In genomic region chr1:206693029-206693428, GRCh38 we compare ENCODE assay signal across 8 cellular contexts. TPM values are rescaled to one million over a fixed set of nuclear protein-coding genes. Genes with fewer than 3 reads are reported as not detected.
DNase-seq lines count a peak whose midpoint lies in the region; ATAC-seq and TF ChIP-seq lines count a peak whose summit lies in the region.

No MANE protein-coding gene starts in this region.

- DNase-seq in HFFc6 (peak; percentile 84), brain microvascular endothelial cell (peak; percentile 75), iris pigment epithelial cell (ENCODE audit: low read depth) (peak; percentile 81), NCI-H345 treated with DMSO at 0.1 percent for 48 hours (lab: John Stamatoyannopoulos, UW; ENCODE audit: unreplicated experiment) (no peak), COR-L47 (lab: John Stamatoyannopoulos, UW) (no peak)
- DNase-seq in stimulated activated naive B cell treated with anti-CD40 and anti-IgM and Interleukin-4, amounts not matched to agents 10 μg/mL and 1 μg/mL and 100 μg/mL, for 72 hours = no peak

- no peaks in the 10 kb centered on the region for H3K36me3 ChIP-seq in brain microvascular endothelial cell (replicated peaks)

- H3K4me3 ChIP-seq in brain microvascular endothelial cell (ENCODE audit: low read depth, low read length) = no peak overlapping the region

- ATAC-seq in stimulated activated naive B cell treated with anti-CD40 and anti-IgM and Interleukin-4, amounts not matched to agents 10 μg/mL and 1 μg/mL and 100 μg/mL, for 72 hours (replicated peaks) = no peak
- ATAC-seq in HG03175 (IDR thresholded peaks at IDR 0.05; ENCODE audit: unreplicated experiment) = no peak
- ATAC-seq in GM21367 (IDR thresholded peaks at IDR 0.05; ENCODE audit: unreplicated experiment) = no peak

- no peaks in the 10 kb centered on the region for H3K9me3 Mint-ChIP-seq in HFFc6
- no peaks in the 10 kb centered on the region for H3K9me3 Mint-ChIP-seq in stimulated activated naive B cell treated with anti-CD40 and anti-IgM and Interleukin-4, amounts not matched to agents 10 μg/mL and 1 μg/mL and 100 μg/mL, for 72 hours

- peak overlapping the region; percentile 54 for H3K27ac ChIP-seq in brain microvascular endothelial cell

- H3K27me3 Mint-ChIP-seq in HFFc6 (ENCODE audit: insufficient read depth) = peaks cover 2% of the 10 kb centered on the region; the same call in 1 of the 2 replicates
- H3K27me3 Mint-ChIP-seq in stimulated activated naive B cell treated with anti-CD40 and anti-IgM and Interleukin-4, amounts not matched to agents 10 μg/mL and 1 μg/mL and 100 μg/mL, for 72 hours = no peaks in the 10 kb centered on the region

- H3K36me3 Mint-ChIP-seq in HFFc6 (ENCODE audit: low read depth) = peaks cover 11% of the 10 kb centered on the region; the same call in 1 of the 2 replicates
- H3K36me3 Mint-ChIP-seq in stimulated activated naive B cell treated with anti-CD40 and anti-IgM and Interleukin-4, amounts not matched to agents 10 μg/mL and 1 μg/mL and 100 μg/mL, for 72 hours = peaks cover 39 to 48% of the 10 kb centered on the region in 2 donors

- TF ChIP-seq CTCF in HFFc6 (IDR thresholded peaks at IDR 0.05) (no peak), brain microvascular endothelial cell (IDR thresholded peaks at IDR 0.05; ENCODE audit: low read depth, low read length, missing control alignments) (no peak)

- in situ Hi-C loops in brain microvascular endothelial cell (cut with HindIII; ENCODE audit: low pct_ligation_motif_present, low sequenced_read_pairs) = no loop called here

- no peaks in the 10 kb centered on the region for H3K27me3 ChIP-seq in brain microvascular endothelial cell (replicated peaks)

- H3K27ac Mint-ChIP-seq in HFFc6 = peak overlapping the region; percentile 91
- peak overlapping the region; percentile 44 for H3K27ac Mint-ChIP-seq in stimulated activated naive B cell treated with anti-CD40 and anti-IgM and Interleukin-4, amounts not matched to agents 10 μg/mL and 1 μg/mL and 100 μg/mL, for 72 hours

- peaks cover 91% of the 10 kb centered on the region for H3K4me1 Mint-ChIP-seq in HFFc6 (ENCODE audit: low read depth)
- peaks cover 70 to 94% of the 10 kb centered on the region in 2 donors for H3K4me1 Mint-ChIP-seq in stimulated activated naive B cell treated with anti-CD40 and anti-IgM and Interleukin-4, amounts not matched to agents 10 μg/mL and 1 μg/mL and 100 μg/mL, for 72 hours

- H3K4me3 Mint-ChIP-seq in HFFc6 = peak overlapping the region; percentile 73
- H3K4me3 Mint-ChIP-seq in stimulated activated naive B cell treated with anti-CD40 and anti-IgM and Interleukin-4, amounts not matched to agents 10 μg/mL and 1 μg/mL and 100 μg/mL, for 72 hours = no peak overlapping the region

RNA-seq across cellular contexts. Expression of gene MAPKAPK2, which starts 8.3 kb away (rescaled TPM):
- 10 to 100 TPM; 80.0 to 89.1 (median 86.0) TPM for total RNA-seq in HFFc6 (2021; fragmentation: NEBNext Ultra II Directional; extraction: Animal tissue kit (Norgen Biotek cat#: 25700))

RNA-seq across cellular contexts. Expression of gene DYRK3, which starts 57.7 kb away (rescaled TPM):
- total RNA-seq in HFFc6 (2021; fragmentation: NEBNext Ultra II Directional; extraction: Animal tissue kit (Norgen Biotek cat#: 25700)) = 10 to 100 TPM; 24.2 to 27.4 (median 26.9) TPM

Comparison
In these comparisons a context has a peak if more than half of its experiments do, and no peak if none do; other contexts are left out.
1. DNase-seq: peak in HFFc6 (single experiment), brain microvascular endothelial cell (single experiment) and iris pigment epithelial cell (single experiment); none in stimulated activated naive B cell treated with anti-CD40 and anti-IgM and Interleukin-4, amounts not matched to agents 10 μg/mL and 1 μg/mL and 100 μg/mL, for 72 hours (single experiment), NCI-H345 treated with DMSO at 0.1 percent for 48 hours (single experiment) and COR-L47 (single experiment).